22 cellular contexts compared by ENCODE assay signal in the genomic region with DNA sequence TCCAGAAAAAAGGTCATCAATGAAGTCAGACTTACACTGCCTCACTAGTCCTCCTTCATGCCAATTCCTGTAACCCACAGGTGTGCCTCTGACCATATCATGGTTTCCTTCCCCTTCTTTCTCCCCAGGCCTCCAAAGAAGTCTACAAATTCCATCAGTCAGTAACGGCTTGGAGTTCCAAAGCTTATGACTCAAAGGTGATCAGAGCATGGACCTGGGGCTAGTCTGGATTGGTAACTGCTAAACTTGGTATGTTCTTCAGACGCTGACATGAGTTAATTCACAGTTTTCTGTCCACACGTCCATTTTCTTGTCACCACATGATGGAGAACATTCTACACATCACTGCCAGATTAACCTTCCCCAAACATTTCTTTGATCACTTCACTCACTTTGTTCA.
"Had no signal": no experiment of that assay in that cellular context is flagged by ENCODE, and none has a peak within 500 bp of the region (broad histone marks: within the 10 kb centered on the region; RNA-seq: fewer than 3 reads in every experiment).

No MANE protein-coding gene starts in this region.

- FAIRE-seq: colon, endometrium, islet of Langerhans had no signal

- H3K27ac ChIP-seq: coronary artery, dorsolateral prefrontal cortex, esophagus muscularis mucosa, gastrocnemius medialis, heart right ventricle, left lung, lower lobe of right lung had no signal

- H3K27me3 ChIP-seq: dorsolateral prefrontal cortex, esophagus muscularis mucosa, gastrocnemius medialis, heart right ventricle, left lung had no signal

- DNase-seq: dermis blood vessel endothelial cell; dorsolateral prefrontal cortex; effector CD4-positive, alpha-beta T cell; effector memory CD4-positive, alpha-beta T cell; foreskin melanocyte; gastrocnemius medialis; glutamatergic neuron; head of caudate nucleus; heart right ventricle; hippocampal formation; left cardiac atrium; left lung; left ventricle myocardium superior; lower lobe of right lung; mesenchymal stem cell; midbrain; naive thymus-derived CD4-positive, alpha-beta T cell had no signal

- H3K9me3 ChIP-seq: esophagus muscularis mucosa, gastrocnemius medialis, heart right ventricle, left lung, lower lobe of right lung had no signal

- ATAC-seq: gastrocnemius medialis; heart right ventricle; left cardiac atrium; left lung; left ventricle myocardium superior; lower lobe of right lung; naive thymus-derived CD4-positive, alpha-beta T cell had no signal

- H3K4me3 ChIP-seq: coronary artery, dorsolateral prefrontal cortex, esophagus muscularis mucosa, gastrocnemius medialis, heart right ventricle, left lung, lower lobe of right lung had no signal

- H3K4me1 ChIP-seq: esophagus muscularis mucosa, gastrocnemius medialis, heart right ventricle, left lung, lower lobe of right lung had no signal

- H3K36me3 ChIP-seq: esophagus muscularis mucosa, gastrocnemius medialis, heart right ventricle, left lung, lower lobe of right lung had no signal
